Comparison of ENCODE assay signal across 16 cellular contexts in genomic region chr2:28401-28975, GRCh38.
"Had no signal": no experiment of that assay in that cellular context is flagged by ENCODE, and none has a peak within 500 bp of the region (broad histone marks: within the 10 kb centered on the region; RNA-seq: fewer than 3 reads in every experiment).

No MANE protein-coding gene starts in this region.

- H3K27me3 Mint-ChIP-seq: dendritic cell treated with granulocyte-macrophage colony-stimulating factor and Interleukin-4, amounts not matched to agents 40 ng/mL and 50 ng/mL, for 4 days had no signal

- H3K27me3 ChIP-seq: foreskin keratinocyte, transverse colon, vagina had no signal

- H3K4me3 ChIP-seq: transverse colon, vagina had no signal

- ATAC-seq: activated T-cell treated with anti-CD3 and anti-CD28 coated beads, Interleukin-2, amount 50 U/mL, for 4 hours; foreskin keratinocyte; left ventricle myocardium superior had no signal

- H3K36me3 Mint-ChIP-seq: memory B cell; stimulated activated naive B cell treated with anti-CD40 and anti-IgM and Interleukin-4, amounts not matched to agents 10 μg/mL and 1 μg/mL and 100 μg/mL, for 72 hours had no signal

- H3K27ac Mint-ChIP-seq: dendritic cell treated with granulocyte-macrophage colony-stimulating factor and Interleukin-4, amounts not matched to agents 40 ng/mL and 50 ng/mL, for 4 days; memory B cell; nephron; stimulated activated naive B cell treated with anti-CD40 and anti-IgM and Interleukin-4, amounts not matched to agents 10 μg/mL and 1 μg/mL and 100 μg/mL, for 72 hours had no signal

- H3K36me3 ChIP-seq: transverse colon, vagina had no signal

- H3K9me3 ChIP-seq: transverse colon, vagina had no signal

- H3K4me3 Mint-ChIP-seq: activated T-cell treated with anti-CD3 and anti-CD28 coated beads, Interleukin-2, amount 50 U/mL, for 4 hours; dendritic cell treated with granulocyte-macrophage colony-stimulating factor and Interleukin-4, amounts not matched to agents 40 ng/mL and 50 ng/mL, for 4 days; memory B cell; nephron; stimulated activated naive B cell treated with anti-CD40 and anti-IgM and Interleukin-4, amounts not matched to agents 10 μg/mL and 1 μg/mL and 100 μg/mL, for 72 hours had no signal

- DNase-seq: activated T-cell treated with anti-CD3 and anti-CD28 coated beads, Interleukin-2, amount 50 U/mL, for 4 hours; effector memory CD4-positive, alpha-beta T cell; foreskin keratinocyte; glutamatergic neuron; hypothalamus; kidney glomerular epithelial cell; left ventricle myocardium superior; nucleus accumbens; posterior cingulate gyrus; stimulated activated naive B cell treated with anti-CD40 and anti-IgM and Interleukin-4, amounts not matched to agents 10 μg/mL and 1 μg/mL and 100 μg/mL, for 72 hours; substantia nigra; transverse colon had no signal

- H3K9me3 Mint-ChIP-seq: activated T-cell treated with anti-CD3 and anti-CD28 coated beads, Interleukin-2, amount 50 U/mL, for 4 hours; dendritic cell treated with granulocyte-macrophage colony-stimulating factor and Interleukin-4, amounts not matched to agents 40 ng/mL and 50 ng/mL, for 4 days; memory B cell; nephron had no signal
